25 cellular contexts compared by ENCODE assay signal in the genomic region with DNA sequence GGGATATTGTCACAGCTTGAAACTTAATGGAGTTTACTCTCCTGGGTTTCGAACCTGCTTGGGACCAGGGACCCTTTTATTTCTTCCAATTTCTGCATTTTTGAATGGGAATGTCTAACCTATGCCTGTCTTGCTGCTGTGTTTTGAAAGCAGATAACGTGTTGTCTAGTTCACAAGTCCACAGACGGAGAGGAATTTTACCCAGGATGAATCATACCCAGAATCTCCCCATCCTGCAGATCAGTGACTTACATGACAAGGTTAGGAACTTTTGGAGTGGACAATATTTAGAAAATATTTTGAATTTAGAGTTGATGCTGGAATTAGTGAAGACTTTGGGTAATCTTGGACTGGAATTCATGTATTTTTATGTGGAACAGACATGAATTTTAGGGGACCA.
A peak's percentile ranks its signal among the peaks of the same experiment; 100 is the strongest.
DNase-seq lines count a peak whose midpoint lies in the region; ATAC-seq, FAIRE-seq and TF ChIP-seq lines count a peak whose summit lies in the region.
"Had no signal": no experiment of that assay in that cellular context is flagged by ENCODE, and none has a peak within 500 bp of the region (broad histone marks: within the 10 kb centered on the region; RNA-seq: fewer than 3 reads in every experiment).

No MANE protein-coding gene starts in this region.

- no peak overlapping the region for H2BK15ac ChIP-seq in H1 (ENCODE audit: low read length)

- POLR2A ChIA-PET in H1 (lab: Charles Lee; ENCODE audit: partially characterized antibody): no interaction called here

- H2AK5ac ChIP-seq in H1 (ENCODE audit: low read depth, low read length): no peak overlapping the region
- H2AK5ac ChIP-seq in trophoblast cell (ENCODE audit: low read length): no peak overlapping the region

- H3K79me2 ChIP-seq in H1 (ENCODE audit: control insufficient read depth in 1 of 2, insufficient read depth in 2 of 2, low read length in 2 of 2) (no peaks in the 10 kb centered on the region), trophoblast cell (ENCODE audit: control insufficient read depth, insufficient read depth, low read length, poor library complexity) (no peaks in the 10 kb centered on the region)

- H4K91ac ChIP-seq in H1 (replicated peaks; ENCODE audit: insufficient read length, low read length) (no peak overlapping the region), trophoblast cell (ENCODE audit: low read depth, low read length) (no peak overlapping the region)

- TF ChIP-seq EP300 in H1 (IDR thresholded peaks at IDR 0.05; ENCODE audit: borderline replicate concordance in 1 of 2, low read depth in 2 of 2, low read length in 2 of 2): no peak

- peak; percentile 44 for DNase-seq in amniotic epithelial cell (ENCODE audit: low read depth)
- no peak for DNase-seq in H1 (ENCODE audit: low read depth in 1 of 2, low spot score in 2 of 2)
- peak; percentile 70 to 84 for DNase-seq in trophoblast cell
- DNase-seq in tibial artery: no peak
- DNase-seq: 8988T; ACHN; AML-193; BE2C; CD4-positive, alpha-beta T cell; CD8-positive, alpha-beta memory T cell; DMS 273 treated with DMSO at 0.1 percent for 48 hours; DMS79; EL; GDM1; HFFc6 had no signal

- no peak overlapping the region for H2BK5ac ChIP-seq in H1 (ENCODE audit: low read depth, low read length)
- no peak overlapping the region for H2BK5ac ChIP-seq in trophoblast cell (ENCODE audit: low read depth, low read length, poor library complexity)

- H3K36me3 ChIP-seq in H1 (ENCODE audit: control insufficient read depth in 2 of 4, insufficient read depth in 4 of 4, low read length in 3 of 4) (no peaks in the 10 kb centered on the region), trophoblast cell (ENCODE audit: control insufficient read depth in 1 of 2, insufficient read depth in 2 of 2, low read length in 2 of 2) (no peaks in the 10 kb centered on the region), tibial artery (no peaks in the 10 kb centered on the region)
- H3K36me3 ChIP-seq: BE2C; BLaER1 treated with 17β-estradiol and CSF1 and Interleukin-3, amounts not matched to agents 10 nM and 100 nM; HAP-1 had no signal

- H4K5ac ChIP-seq in H1 (ENCODE audit: insufficient read length, low read depth, low read length): no peak overlapping the region

- H2BK20ac ChIP-seq in H1 (ENCODE audit: low read length): no peak overlapping the region

- no peak overlapping the region for H2BK120ac ChIP-seq in H1 (replicated peaks; ENCODE audit: low read depth, low read length)
- no peak overlapping the region for H2BK120ac ChIP-seq in trophoblast cell (ENCODE audit: insufficient read depth, low read length, poor library complexity)

- H3K79me1 ChIP-seq in H1 (ENCODE audit: low read depth, low read length) (no peaks in the 10 kb centered on the region), trophoblast cell (ENCODE audit: low read length) (no peaks in the 10 kb centered on the region)

- no peak overlapping the region for H4K12ac ChIP-seq in trophoblast cell (ENCODE audit: low read depth, low read length)

- H2BK12ac ChIP-seq in H1 (ENCODE audit: low read depth, low read length): no peak overlapping the region
- no peak overlapping the region for H2BK12ac ChIP-seq in trophoblast cell (ENCODE audit: low read length)

- ATAC-seq in GM18505 (IDR thresholded peaks at IDR 0.05; ENCODE audit: unreplicated experiment): no peak
- no peak for ATAC-seq in HG03097 (IDR thresholded peaks at IDR 0.05; ENCODE audit: low FRiP score, unreplicated experiment)
- ATAC-seq: A549, GM12878, GM23338 had no signal

- H3K4ac ChIP-seq in H1 (replicated peaks; ENCODE audit: insufficient read length, low read depth, low read length): no peak overlapping the region
- H3K4ac ChIP-seq in trophoblast cell (ENCODE audit: low read depth, low read length): no peak overlapping the region

- H3K14ac ChIP-seq in H1 (ENCODE audit: insufficient read length) (no peak overlapping the region), trophoblast cell (ENCODE audit: low read length) (no peak overlapping the region)

- CTCF ChIA-PET in H1 (lab: Charles Lee; ENCODE audit: partially characterized antibody): interaction anchor here (5.2 kb wide), 1 partner anchor 13 kb away, joined by 21 read pairs; no protein-coding TSS in a partner anchor

- H4K8ac ChIP-seq in H1 (ENCODE audit: extremely low read depth, insufficient read depth, low read length): no peak overlapping the region
- no peak overlapping the region for H4K8ac ChIP-seq in trophoblast cell (ENCODE audit: low read depth, low read length)

- intact Hi-C loops in tibial artery (cut with DNase I; ENCODE audit: low total_unique reads): no loop called here

- H3K9me3 ChIP-seq in H1 (ENCODE audit: insufficient read depth in 2 of 2, low read depth in 1 of 2, low read length in 1 of 2): 0 out of 4 replicates have a peak, but pooled peaks cover 0 to 2% of the 10 kb centered on the region in 2 experiments
- no peaks in the 10 kb centered on the region for H3K9me3 ChIP-seq in trophoblast cell (ENCODE audit: insufficient read depth, low read depth, low read length)
- H3K9me3 ChIP-seq in tibial artery: no peaks in the 10 kb centered on the region
- H3K9me3 ChIP-seq: A549, BE2C, HAP-1 had no signal

- H2AFZ ChIP-seq in H1 (ENCODE audit: low read length) (0 out of 2 replicates have a peak overlapping the region, but pooled peaks have one; percentile 4), trophoblast cell (ENCODE audit: insufficient read depth, low read length, poor library complexity) (no peak overlapping the region)
- H2AFZ ChIP-seq: GM23338 had no signal

- no peak overlapping the region for H3K27ac ChIP-seq in H1 (ENCODE audit: low read depth, low read length)
- H3K27ac ChIP-seq in trophoblast cell (ENCODE audit: low read depth, low read length): no peak overlapping the region
- H3K27ac ChIP-seq in tibial artery: no peak overlapping the region
- H3K27ac ChIP-seq: A549; BLaER1 treated with 17β-estradiol and CSF1 and Interleukin-3, amounts not matched to agents 10 nM and 100 nM had no signal

- no peak overlapping the region for H3K9ac ChIP-seq in H1 (replicated peaks in 1 of 4; ENCODE audit: extremely low read depth in 1 of 4, low read depth in 3 of 4, low read length in 3 of 4)
- H3K9ac ChIP-seq in trophoblast cell (ENCODE audit: low read length): no peak overlapping the region
- H3K9ac ChIP-seq: BLaER1 treated with 17β-estradiol and CSF1 and Interleukin-3, amounts not matched to agents 10 nM and 100 nM had no signal

- no peak for FAIRE-seq in H1 (lab: Jason Lieb, UNC)
- FAIRE-seq: A549, D721Med, GM12878, GM18507, H54 had no signal

- no peak overlapping the region for H3K56ac ChIP-seq in H1 (replicated peaks; ENCODE audit: insufficient read length, low read depth, low read length)

- H3K4me3 ChIP-seq in H1 (ENCODE audit: extremely low read depth in 1 of 4, insufficient read depth in 2 of 4, low read depth in 3 of 4, low read length in 4 of 4) (no peak overlapping the region), trophoblast cell (ENCODE audit: low read depth, low read length) (no peak overlapping the region), tibial artery (no peak overlapping the region)
- H3K4me3 ChIP-seq: A549; BLaER1 treated with 17β-estradiol and CSF1 and Interleukin-3, amounts not matched to agents 10 nM and 100 nM; GM12878; GM23338; HAP-1 had no signal

- no peak for TF ChIP-seq RAD21 in H1 (IDR thresholded peaks at IDR 0.05 in 1 of 2, conservative IDR thresholded peaks at IDR 0.05 in 1 of 2; ENCODE audit: low read depth in 2 of 2, low read length in 2 of 2)

- TF ChIP-seq CTCF in H1 (IDR thresholded peaks at IDR 0.05; ENCODE audit: control extremely low read depth in 1 of 3, insufficient read depth in 1 of 3, low read depth in 1 of 3, low read length in 3 of 3) (no peak), tibial artery (IDR thresholded peaks at IDR 0.05) (no peak)

- H3K4me2 ChIP-seq in H1 (ENCODE audit: insufficient read depth in 1 of 2, low read depth in 2 of 2, low read length in 2 of 2) (no peak overlapping the region), trophoblast cell (ENCODE audit: low read length) (no peak overlapping the region)
- H3K4me2 ChIP-seq: A549; BLaER1 treated with 17β-estradiol and CSF1 and Interleukin-3, amounts not matched to agents 10 nM and 100 nM; GM23338 had no signal

- H3K27me3 ChIP-seq in H1 (replicated peaks in 1 of 4; ENCODE audit: control insufficient read depth in 3 of 4, extremely low read depth in 1 of 4, insufficient read depth in 3 of 4, low read length in 3 of 4) (no peaks in the 10 kb centered on the region), trophoblast cell (ENCODE audit: insufficient read depth, low read length) (no peaks in the 10 kb centered on the region), tibial artery (no peaks in the 10 kb centered on the region)
- H3K27me3 ChIP-seq: BE2C; BLaER1 treated with 17β-estradiol and CSF1 and Interleukin-3, amounts not matched to agents 10 nM and 100 nM had no signal

- no peaks in the 10 kb centered on the region for H3K23me2 ChIP-seq in H1 (ENCODE audit: low read depth, low read length)

- no peak for TF ChIP-seq POLR2A in H1 (IDR thresholded peaks at IDR 0.05; ENCODE audit: control extremely low read depth in 1 of 2, low read depth in 2 of 2, low read length in 2 of 2)
- no peak for TF ChIP-seq POLR2A in GM18505 (IDR thresholded peaks at IDR 0.05; ENCODE audit: borderline replicate concordance, extremely low read depth, insufficient read depth, insufficient read length)

- 83% methylated on average over 3 of the region's 3 CpGs; no CpG with 5 or more reads in 1 of the 2 experiments for WGBS in H1 (ENCODE audit: extremely low coverage in 1 of 2, insufficient coverage in 1 of 2, insufficient read length in 1 of 2, insufficient replicate concordance in 2 of 2, low coverage in 1 of 2, low lambda C conversion rate in 2 of 2, missing lambda C conversion rate in 1 of 2), 2 experiments
- no CpG with 5 or more reads among the region's 3 CpGs for WGBS in trophoblast cell (ENCODE audit: extremely low coverage, insufficient coverage, insufficient read length)

- H4K20me1 ChIP-seq in H1 (replicated peaks in 1 of 2; ENCODE audit: control insufficient read depth in 1 of 2, insufficient read depth in 2 of 2, low read length in 2 of 2): no peaks in the 10 kb centered on the region
- H4K20me1 ChIP-seq: BLaER1 treated with 17β-estradiol and CSF1 and Interleukin-3, amounts not matched to agents 10 nM and 100 nM had no signal

- H3K18ac ChIP-seq in H1 (ENCODE audit: extremely low read depth, low read length) (no peak overlapping the region), trophoblast cell (ENCODE audit: low read length) (no peak overlapping the region)

- H3K23ac ChIP-seq in H1 (ENCODE audit: insufficient read length) (no peak overlapping the region), trophoblast cell (ENCODE audit: low read length) (no peak overlapping the region)

- peaks cover 0 to 2% (median 0%) of the 10 kb centered on the region in 4 experiments; a peak in 1 of 7 replicates for H3K4me1 ChIP-seq in H1 (replicated peaks in 1 of 4; ENCODE audit: control insufficient read depth in 3 of 4, insufficient read depth in 4 of 4, low read length in 3 of 4)
- H3K4me1 ChIP-seq in trophoblast cell (ENCODE audit: control insufficient read depth in 1 of 2, insufficient read depth in 2 of 2, low read length in 2 of 2): peaks cover 0 to 1% of the 10 kb centered on the region in 2 experiments
- peaks cover 0 to 2% (median under 1%) of the 10 kb centered on the region in 4 donors for H3K4me1 ChIP-seq in tibial artery
- H3K4me1 ChIP-seq: A549; BE2C; BLaER1 treated with 17β-estradiol and CSF1 and Interleukin-3, amounts not matched to agents 10 nM and 100 nM had no signal

TF ChIP-seq in H1, 55 proteins besides CTCF, POLR2A, EP300 and RAD21:
- TF ChIP-seq SP2 (IDR thresholded peaks at IDR 0.05; ENCODE audit: low read length): no peak

Comparison
In these comparisons a context has a peak if more than half of its experiments do, and no peak if none do; other contexts are left out.
1. DNase-seq: peak in amniotic epithelial cell (single experiment) and trophoblast cell (2 of 2); none in H1 (0 of 2) and tibial artery (0 of 2).